In genomic region chr18:26474542-26474941, GRCh38 we compare ENCODE assay signal across 7 cellular contexts.
"Had no signal": no experiment of that assay in that cellular context is flagged by ENCODE, and none has a peak within 500 bp of the region (broad histone marks: within the 10 kb centered on the region; RNA-seq: fewer than 3 reads in every experiment).

No MANE protein-coding gene starts in this region.

- H3K4me3 ChIP-seq: GM12878 had no signal

- FAIRE-seq: G401.6, GM12878, GM12891, GM12892, GM18507 had no signal

- ATAC-seq: GM12878 had no signal

- DNase-seq: GDM1, GF-D8 had no signal
